17 cellular contexts compared by ENCODE assay signal in the genomic region with DNA sequence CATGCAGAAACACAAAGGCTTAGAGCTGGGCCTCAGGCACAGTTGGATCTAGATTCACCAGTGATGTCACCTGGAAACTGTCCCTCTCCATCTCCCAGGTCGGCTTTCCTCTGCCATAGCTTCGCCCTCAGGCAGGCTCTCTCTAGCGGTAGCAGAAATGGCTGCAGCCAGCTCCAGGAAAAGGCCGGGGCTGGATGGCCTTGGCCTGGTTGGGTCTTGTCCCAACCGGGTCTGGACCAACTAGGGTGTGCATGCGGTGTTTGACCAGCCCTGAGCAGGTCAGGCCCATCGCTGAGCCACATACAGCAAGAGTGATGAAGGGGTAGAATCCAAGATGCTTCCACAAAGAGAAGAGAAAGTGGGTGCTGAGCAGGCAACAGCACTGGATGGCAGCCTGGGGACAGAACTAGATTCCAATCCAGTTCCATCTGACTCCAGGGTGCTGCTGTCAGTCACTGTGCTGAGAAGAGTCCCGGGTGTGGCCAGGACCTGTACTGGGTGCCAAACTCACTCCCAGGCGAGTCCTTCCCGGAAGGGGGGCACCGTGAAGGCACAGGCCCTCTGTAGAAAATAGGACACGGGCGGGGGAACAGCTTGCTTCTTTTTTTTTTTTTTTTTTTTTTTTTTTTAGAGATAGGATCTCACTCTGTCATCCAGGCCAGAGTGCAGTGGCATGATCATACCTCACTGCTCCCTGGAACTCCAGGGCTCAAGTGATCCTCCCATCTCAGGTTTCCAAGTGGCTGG. TPM values are rescaled to one million over a fixed set of nuclear protein-coding genes. Genes with fewer than 3 reads are reported as not detected.
DNase-seq lines count a peak whose midpoint lies in the region; ATAC-seq and TF ChIP-seq lines count a peak whose summit lies in the region.
"Had no signal": no experiment of that assay in that cellular context is flagged by ENCODE, and none has a peak within 500 bp of the region (broad histone marks: within the 10 kb centered on the region; RNA-seq: fewer than 3 reads in every experiment).

No MANE protein-coding gene starts in this region.

- H3K9me3 ChIP-seq in AG04450 (ENCODE audit: control insufficient read depth, insufficient read depth, low read length) = peaks cover 16% of the 10 kb centered on the region
- H3K9me3 ChIP-seq in MG63 = no peaks in the 10 kb centered on the region
- no peaks in the 10 kb centered on the region for H3K9me3 ChIP-seq in right lobe of liver
- H3K9me3 ChIP-seq: ascending aorta, upper lobe of right lung had no signal

- TF ChIP-seq CTCF in AG04450 (IDR thresholded peaks at IDR 0.05; ENCODE audit: low read depth, low read length) (no peak), brain microvascular endothelial cell (IDR thresholded peaks at IDR 0.05; ENCODE audit: low read depth, low read length, missing control alignments) (peak; percentile 13), right lobe of liver (IDR thresholded peaks at IDR 0.05) (peak; percentile 40 to 59 (median 44)), GM10266 (IDR thresholded peaks at IDR 0.05; ENCODE audit: control insufficient read depth, insufficient read depth, low read depth, missing control alignments) (no peak)

- in situ Hi-C loops in brain microvascular endothelial cell (cut with HindIII; ENCODE audit: low pct_ligation_motif_present, low sequenced_read_pairs) = no loop called here

- H3K36me3 ChIP-seq in MG63 (no peaks in the 10 kb centered on the region), brain microvascular endothelial cell (replicated peaks) (no peaks in the 10 kb centered on the region), right lobe of liver (no peaks in the 10 kb centered on the region)
- H3K36me3 ChIP-seq: ascending aorta, upper lobe of right lung had no signal

- 59% methylated on average over 6 of the region's 13 CpGs for WGBS in right lobe of liver (ENCODE audit: insufficient coverage, low coverage, low lambda C conversion rate, missing lambda C conversion rate)

- DNase-seq in AG04450 (ENCODE audit: low read depth, low spot score) (no peak), MG63 (peak; percentile 34), brain microvascular endothelial cell (no peak), right lobe of liver (peak; percentile 81 to 85 (median 82)), NOMO-1 treated with dmso at 0.1 percent for 144 hours (lab: John Stamatoyannopoulos, UW; ENCODE audit: unreplicated experiment) (no peak), GM10266 (ENCODE audit: extremely low spot score) (no peak)
- DNase-seq: activated gamma-delta T cell; hippocampal formation; stimulated activated CD4-positive, alpha-beta T cell treated with anti-CD3 and anti-CD28 coated beads, Interleukin-4, amount 100 ng/mL, for 4 hours; SW 1271; upper lobe of right lung had no signal

- H3K4me1 ChIP-seq in right lobe of liver = peaks cover 0 to 8% (median 0%) of the 10 kb centered on the region in 4 donors
- H3K4me1 ChIP-seq: ascending aorta had no signal

- H3K4me3 ChIP-seq in AG04450 (ENCODE audit: low read depth, low read length) (no peak overlapping the region), MG63 (no peak overlapping the region), brain microvascular endothelial cell (ENCODE audit: low read depth, low read length) (no peak overlapping the region), right lobe of liver (no peak overlapping the region)
- H3K4me3 ChIP-seq: ascending aorta, coronary artery, lung, upper lobe of right lung had no signal

- H3K27me3 ChIP-seq in AG04450 (ENCODE audit: control insufficient read depth, insufficient read depth, low read length) (no peaks in the 10 kb centered on the region), MG63 (no peaks in the 10 kb centered on the region), brain microvascular endothelial cell (replicated peaks) (no peaks in the 10 kb centered on the region), right lobe of liver (no peaks in the 10 kb centered on the region)
- H3K27me3 ChIP-seq: ascending aorta, upper lobe of right lung had no signal

- CTCF ChIA-PET in AG04450 (lab: Charles Lee) = interaction anchor here (0.5 to 1.5 kb wide), 2 partner anchors 21 to 53 kb away, joined by 3 to 4 read pairs; no protein-coding TSS in a partner anchor

- POLR2A ChIA-PET in AG04450 (lab: Yijun Ruan, JAX) = interaction anchor here (0.7 to 1.3 kb wide), 2 partner anchors 39 to 51 kb away, joined by 3 read pairs; no protein-coding TSS in a partner anchor

- peak overlapping the region; percentile 21 for H3K27ac ChIP-seq in AG04450 (ENCODE audit: low read depth, low read length)
- H3K27ac ChIP-seq in brain microvascular endothelial cell = no peak overlapping the region
- no peak overlapping the region for H3K27ac ChIP-seq in right lobe of liver
- H3K27ac ChIP-seq: ascending aorta, coronary artery, upper lobe of right lung had no signal

- TF ChIP-seq POLR2A in right lobe of liver (IDR thresholded peaks at IDR 0.05) = no peak

- peak; percentile 91 to 93 (median 92) for ATAC-seq in right lobe of liver
- no peak for ATAC-seq in HG03354 (IDR thresholded peaks at IDR 0.05; ENCODE audit: poor library complexity, severe bottlenecking, unreplicated experiment)
- ATAC-seq in HG02759 (IDR thresholded peaks at IDR 0.05; ENCODE audit: unreplicated experiment) = no peak
- ATAC-seq: sciatic nerve, upper lobe of right lung had no signal

- intact Hi-C loops in right lobe of liver (cut with DNase I) = no loop called here

RNA-seq across cellular contexts. Expression of gene SOCS3, which starts 51.8 kb away (rescaled TPM):
- 15.3 and 21.0 TPM in 2 replicates for polyA plus RNA-seq in AG04450 (2011; rRNA removed)
- 40.1 and 42.9 TPM in 2 replicates for polyA minus RNA-seq in AG04450 (2011; rRNA and poly(A)+ RNA removed)
- total RNA-seq in MG63 (2014; rRNA removed; shearing (Covaris generic); ENCODE audit: low replicate concordance) = 23.4 and 32.9 TPM in 2 replicates
- 10 to 100 TPM in 4 of 6 experiments, 1 to 10 TPM in 2; 1.2 to 87.3 (median 24.1) TPM for total RNA-seq in right lobe of liver

Comparison
In these comparisons a context has a peak if more than half of its experiments do, and no peak if none do; other contexts are left out.
1. DNase-seq: peak in MG63 (single experiment) and right lobe of liver (3 of 3); none in AG04450 (single experiment), brain microvascular endothelial cell (single experiment), NOMO-1 treated with dmso at 0.1 percent for 144 hours (single experiment) and GM10266 (single experiment).
2. CTCF ChIP-seq: peak in brain microvascular endothelial cell (single experiment) and right lobe of liver (4 of 4); none in AG04450 (single experiment) and GM10266 (single experiment).
3. ATAC-seq: peak in right lobe of liver (4 of 4); none in HG03354 (single experiment) and HG02759 (single experiment).